1 cellular context compared by ENCODE assay signal in the genomic region with DNA sequence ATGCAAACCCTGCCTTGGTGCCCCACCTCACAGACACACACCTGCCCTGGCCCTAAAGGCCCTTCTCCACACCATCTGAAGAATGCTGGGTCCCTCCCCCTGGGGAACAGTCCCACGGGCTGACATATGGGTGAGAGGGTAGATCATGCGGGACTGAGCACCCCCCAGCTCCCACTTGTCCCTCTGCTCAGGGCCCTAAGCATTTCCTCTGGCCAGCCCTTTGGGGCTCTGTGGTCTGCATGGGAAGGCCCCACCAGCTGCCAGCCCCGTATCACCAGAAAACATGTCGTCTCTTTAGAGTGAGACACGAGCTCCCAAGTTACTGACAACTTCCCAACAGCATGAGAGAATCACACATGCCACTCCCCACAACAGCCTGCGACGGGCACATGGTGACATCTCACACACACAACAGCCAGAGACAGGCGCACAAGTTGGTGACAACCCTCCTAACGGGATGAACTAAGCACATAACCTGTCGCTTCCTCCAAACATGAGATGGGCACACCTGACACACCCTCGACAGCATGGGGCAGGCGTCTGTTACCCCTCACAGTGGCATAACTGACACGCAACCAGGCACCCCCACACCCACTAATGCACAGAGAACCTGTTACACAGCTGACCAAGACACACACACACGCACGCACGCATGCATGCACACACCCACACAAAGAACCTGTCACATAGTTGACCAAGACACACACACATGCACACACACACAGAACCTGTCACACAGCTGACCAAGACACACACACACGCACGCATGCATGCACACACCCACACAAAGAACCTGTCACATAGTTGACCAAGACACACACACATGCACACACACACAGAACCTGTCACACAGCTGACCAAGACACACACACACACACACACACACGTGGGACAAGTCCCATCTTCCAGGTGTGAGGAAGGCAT.
TF ChIP-seq lines count a peak whose summit lies in the region.

No MANE protein-coding gene starts in this region.

TF ChIP-seq in HCT116, 20 proteins besides CTCF, POLR2A, EP300 and RAD21 (continued from another document):
- TF ChIP-seq POLR2AphosphoS5 (IDR thresholded peaks at IDR 0.05; ENCODE audit: low read depth, low read length), result no peak
- TF ChIP-seq EZH2 (IDR thresholded peaks at IDR 0.05), result no peak
- TF ChIP-seq EGR1 (IDR thresholded peaks at IDR 0.05; ENCODE audit: low read depth), result no peak
- no peak for TF ChIP-seq EZH2phosphoT487 (IDR thresholded peaks at IDR 0.05; ENCODE audit: borderline replicate concordance)
- TF ChIP-seq ELF1 (IDR thresholded peaks at IDR 0.05; ENCODE audit: borderline replicate concordance, low read depth), result no peak
- no peak for TF ChIP-seq CBX3 (IDR thresholded peaks at IDR 0.05; ENCODE audit: low read depth)
- TF ChIP-seq JUND (IDR thresholded peaks at IDR 0.05), result no peak
- TF ChIP-seq SP1 (IDR thresholded peaks at IDR 0.05; ENCODE audit: low read depth), result no peak
- TF ChIP-seq SIN3A (IDR thresholded peaks at IDR 0.05; ENCODE audit: low read depth), result no peak
TF ChIP-seq in HCT116: peak in this region for 0.
